12 cellular contexts compared by ENCODE assay signal in the genomic region with DNA sequence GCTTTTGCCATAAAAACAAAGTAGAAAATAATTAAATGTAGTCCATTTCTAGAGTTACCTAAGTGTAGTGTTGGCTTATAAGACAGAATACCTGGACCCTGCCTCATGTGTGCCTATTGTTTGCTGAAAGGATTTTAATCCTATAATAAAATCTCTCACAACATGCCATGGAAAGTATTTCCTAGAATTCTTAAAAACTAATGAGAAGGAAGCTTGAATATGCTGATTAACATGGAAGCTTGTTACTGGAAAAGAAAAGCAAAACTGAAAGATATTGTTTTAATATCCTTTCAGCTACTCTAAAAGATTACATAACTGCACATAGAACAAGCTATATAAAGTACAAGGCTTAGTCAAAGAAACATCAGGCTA. TPM values are rescaled to one million over a fixed set of nuclear protein-coding genes. Genes with fewer than 3 reads are reported as not detected.
A peak's percentile ranks its signal among the peaks of the same experiment; 100 is the strongest.
DNase-seq lines count a peak whose midpoint lies in the region; ATAC-seq, FAIRE-seq and TF ChIP-seq lines count a peak whose summit lies in the region.
"Had no signal": no experiment of that assay in that cellular context is flagged by ENCODE, and none has a peak within 500 bp of the region (broad histone marks: within the 10 kb centered on the region; RNA-seq: fewer than 3 reads in every experiment).

No MANE protein-coding gene starts in this region.

- H3K4me2 ChIP-seq in HCT116 (ENCODE audit: low read length), result no peak overlapping the region
- peak overlapping the region; percentile 92 for H3K4me2 ChIP-seq in K562 (ENCODE audit: insufficient read depth, low read length)
- H3K4me2 ChIP-seq: KMS-11 had no signal

- peaks cover 3% of the 10 kb centered on the region for H3K9me1 ChIP-seq in K562 (ENCODE audit: control insufficient read depth, insufficient read depth, low read length)

- H3K27me3 ChIP-seq in ACC112 (ENCODE audit: insufficient read depth, low read length) (no peaks in the 10 kb centered on the region), HCT116 (ENCODE audit: insufficient read depth, low read length) (no peaks in the 10 kb centered on the region), K562 (ENCODE audit: control insufficient read depth in 2 of 2, insufficient read depth in 2 of 2, low read length in 2 of 2) (no peaks in the 10 kb centered on the region), pancreas (no peaks in the 10 kb centered on the region)

- CTCF ChIA-PET in HCT116 (lab: Charles Lee) (interaction anchor here (1.0 kb wide), 1 partner anchor 19 kb away, joined by 4 read pairs; no protein-coding TSS in a partner anchor), K562 (lab: Yijun Ruan, JAX; ENCODE audit: low intra/inter-chr PET ratio) (no interaction called here)

- H2AFZ ChIP-seq in ACC112 (ENCODE audit: low read length, unreplicated experiment) (peak overlapping the region; percentile 67), HCT116 (ENCODE audit: low read depth, low read length, poor library complexity, severe bottlenecking) (peak overlapping the region; percentile 96), K562 (ENCODE audit: low read depth, low read length) (0 out of 2 replicates have a peak overlapping the region, but pooled peaks have one; percentile 2)

- no peak overlapping the region for H3K27ac ChIP-seq in ACC112 (ENCODE audit: low read depth, low read length)
- no peak overlapping the region for H3K27ac ChIP-seq in HCT116 (ENCODE audit: low read depth, low read length)
- peak overlapping the region; percentile 94 for H3K27ac ChIP-seq in K562 (ENCODE audit: extremely low read depth, low read depth, low read length)
- peak overlapping the region in 3 of 4 donors; percentile 19 to 91 (median 63) for H3K27ac ChIP-seq in pancreas
- H3K27ac ChIP-seq: KMS-11 had no signal

- H3K36me3 ChIP-seq in ACC112 (ENCODE audit: insufficient read depth, low read length) (no peaks in the 10 kb centered on the region), HCT116 (ENCODE audit: control insufficient read depth in 1 of 2, insufficient read depth in 2 of 2, low read length in 2 of 2) (no peaks in the 10 kb centered on the region), K562 (ENCODE audit: control insufficient read depth, insufficient read depth, low read length) (peaks cover 22% of the 10 kb centered on the region; the same call in 2 of the 3 replicates), pancreas (no peaks in the 10 kb centered on the region)

- TF ChIP-seq POLR2A in HCT116 (IDR thresholded peaks at IDR 0.05; ENCODE audit: borderline replicate concordance, extremely low read depth, insufficient read depth, insufficient read length), result no peak
- TF ChIP-seq POLR2A in K562 (conservative IDR thresholded peaks at IDR 0.05), result no peak

- TF ChIP-seq RAD21 in HCT116 (IDR thresholded peaks at IDR 0.05; ENCODE audit: low read depth), result no peak
- no peak for TF ChIP-seq RAD21 in K562 (CRISPR knock-in tag; conservative IDR thresholded peaks at IDR 0.05 in 1 of 2, IDR thresholded peaks at IDR 0.05 in 1 of 2)

- no peak for ATAC-seq in HCT116
- ATAC-seq in K562, result peak; percentile 0; the same call in 2 of the 3 replicates
- ATAC-seq in pancreas, result no peak
- no peak for ATAC-seq in GM18520 (IDR thresholded peaks at IDR 0.05; ENCODE audit: unreplicated experiment)
- ATAC-seq in GM21447 (IDR thresholded peaks at IDR 0.05; ENCODE audit: unreplicated experiment), result no peak

- H3K4me3 ChIP-seq in ACC112 (ENCODE audit: low read depth, low read length) (no peak overlapping the region), HCT116 (replicated peaks in 1 of 2; ENCODE audit: low read depth in 1 of 2, low read length in 2 of 2) (no peak overlapping the region), K562 (peak overlapping the region; percentile 58), pancreas (peak overlapping the region in 3 of 4 donors; percentile 4 to 30 (median 15))

- no peak for TF ChIP-seq CTCF in HCT116 (IDR thresholded peaks at IDR 0.05 in 2 of 3, conservative IDR thresholded peaks at IDR 0.05 in 1 of 3; ENCODE audit: borderline replicate concordance in 1 of 3, insufficient read depth in 1 of 3, low read depth in 2 of 3, low read length in 2 of 3)
- no peak for TF ChIP-seq CTCF in K562 (IDR thresholded peaks at IDR 0.05 in 2 of 3, conservative IDR thresholded peaks at IDR 0.05 in 1 of 3; ENCODE audit: insufficient read depth in 2 of 3, low read depth in 1 of 3, low read length in 3 of 3)
- no peak for TF ChIP-seq CTCF in pancreas (IDR thresholded peaks at IDR 0.05)
- TF ChIP-seq CTCF in GM13976 (IDR thresholded peaks at IDR 0.05; ENCODE audit: borderline replicate concordance, control extremely low read depth, extremely low read depth, insufficient read depth, missing control alignments), result no peak

- no peaks in the 10 kb centered on the region for H3K9me3 ChIP-seq in HCT116 (ENCODE audit: control insufficient read depth in 1 of 2, insufficient read depth in 1 of 2, low read depth in 1 of 2, low read length in 2 of 2)
- H3K9me3 ChIP-seq in K562 (replicated peaks; ENCODE audit: control insufficient read depth, insufficient read depth, low read depth, low read length), result peaks cover 2% of the 10 kb centered on the region; the same call in 1 of the 2 replicates
- no peaks in the 10 kb centered on the region for H3K9me3 ChIP-seq in pancreas

- no peak overlapping the region for H3K9ac ChIP-seq in HCT116 (ENCODE audit: low read length)
- H3K9ac ChIP-seq in K562 (ENCODE audit: insufficient read depth in 1 of 2, low read depth in 2 of 2, low read length in 2 of 2), result peak overlapping the region in 1 of 2 experiments; percentile 96; a peak in 3 of 4 replicates
- H3K9ac ChIP-seq: KMS-11 had no signal

- POLR2A ChIA-PET in HCT116 (lab: Charles Lee) (interaction anchor here (1.4 kb wide), 1 partner anchor 18 kb away, joined by 5 read pairs; the partner anchor contains the start of gene FAM135A), K562 (lab: Yijun Ruan, JAX) (interaction anchor here (0.6 to 2.3 kb wide), 16 partner anchors 12 to 656 kb away, joined by 3 to 23 read pairs (median 4); partner anchors contain the start of gene FAM135A)

- in situ Hi-C loops in K562 (cut with MboI) (no loop called here), GM13976 (cut with MboI; ENCODE audit: low sequenced_read_pairs, unreplicated experiment) (no loop called here)

- no peak for TF ChIP-seq EP300 in K562 (IDR thresholded peaks at IDR 0.05; ENCODE audit: low read length)

- H4K20me1 ChIP-seq in HCT116 (ENCODE audit: insufficient read depth) (no peaks in the 10 kb centered on the region), K562 (replicated peaks; ENCODE audit: control insufficient read depth, insufficient read depth, low read length) (peaks cover 16% of the 10 kb centered on the region; the same call in 1 of the 2 replicates)

- intact Hi-C loops in HCT116 (cut with micrococcal nuclease) (no loop called here), K562 (cut with micrococcal nuclease) (loop anchor here (2.0 to 10.0 kb wide), 4 partner anchors 18 to 1738 kb away; partner anchors contain the start of genes SDHAF4 and SMAP1), pancreas (cut with DNase I) (no loop called here)

- FAIRE-seq in K562 (lab: Jason Lieb, UNC) (no peak), pancreas (lab: Jason Lieb, UNC) (no peak)
- FAIRE-seq: H54 had no signal

- DNase-seq in HCT116 (ENCODE audit: low read depth, low spot score), result no peak
- no peak for DNase-seq in K562 (ENCODE audit: extremely low read depth in 1 of 4, low spot score in 3 of 4)
- DNase-seq in pancreas, result no peak
- DNase-seq in GM13976 (ENCODE audit: low spot score), result no peak
- no peak for DNase-seq in RKO (ENCODE audit: low spot score)
- DNase-seq: DMS53, GF-D8 had no signal

- H3K9me2 ChIP-seq in HCT116 (ENCODE audit: insufficient read depth), result no peaks in the 10 kb centered on the region

- RAD21 ChIA-PET in HCT116 (lab: Charles Lee; ENCODE audit: low non-redundant PET in 1 of 2, low total read pairs in 2 of 2, uncharacterized antibody in 2 of 2, unreplicated experiment in 2 of 2), result no interaction called here

- BruUV-seq in HCT116 (replicated peaks; lab: Mats Ljungman, UMichigan) (no TSS peak), K562 (replicated peaks; lab: Mats Ljungman, UMichigan) (TSS peak; percentile 76)

- H3K4me1 ChIP-seq in ACC112 (ENCODE audit: control insufficient read depth, insufficient read depth, low read length, unreplicated experiment), result peaks cover 32% of the 10 kb centered on the region
- peaks cover 30 to 44% of the 10 kb centered on the region in 2 experiments for H3K4me1 ChIP-seq in HCT116 (ENCODE audit: control insufficient read depth in 1 of 2, insufficient read depth in 2 of 2, low read length in 2 of 2)
- H3K4me1 ChIP-seq in K562 (replicated peaks in 1 of 2; ENCODE audit: control insufficient read depth in 2 of 2, insufficient read depth in 2 of 2, low read length in 2 of 2), result peaks cover 2 to 18% of the 10 kb centered on the region in 2 experiments; a peak in 4 of 5 replicates
- peaks cover 6 to 34% (median 16%) of the 10 kb centered on the region in 3 donors for H3K4me1 ChIP-seq in pancreas

- no peaks in the 10 kb centered on the region for H3K79me2 ChIP-seq in ACC112 (ENCODE audit: control insufficient read depth, insufficient read depth, low read length, unreplicated experiment)
- no peaks in the 10 kb centered on the region for H3K79me2 ChIP-seq in HCT116 (ENCODE audit: insufficient read depth, low read length)
- peaks cover 53% of the 10 kb centered on the region for H3K79me2 ChIP-seq in K562 (ENCODE audit: control insufficient read depth, insufficient read depth, low read length)

RNA-seq across cellular contexts. Expression of gene FAM135A, which starts 18.0 kb away (rescaled TPM):
- total RNA-seq in HCT116 (2021; ENCODE audit: unreplicated experiment) (20.8 TPM), K562 (2014; rRNA removed) (22.6 and 23.0 TPM in 2 replicates), K562 (2014; rRNA removed; fragmentation: Illumina TruSeq; extraction: Trizol) (32.1 and 32.7 TPM in 2 replicates), K562 (2015; rRNA removed; fragmentation: Illumina TruSeq; extraction: Trizol) (24.8 and 26.4 TPM in 2 replicates), K562 (2021) (17.8 and 21.0 TPM in 2 replicates), pancreas (10 to 100 TPM in 2 of 6 donors, 1 to 10 TPM in 4; 7.7 to 14.4 (median 8.4) TPM)
- 3.7 and 4.7 TPM in 2 replicates for polyA plus RNA-seq in HCT116 (2012)
- 50.0 and 163 TPM in 2 replicates for total RNA-seq in K562 (2011; cell fraction: chromatin; rRNA removed; ENCODE audit: low replicate concordance)
- total RNA-seq in K562 (2011; cell fraction: nucleolus; rRNA removed), result 29.7 and 39.0 TPM in 2 replicates
- 71.1 and 110 TPM in 2 replicates for total RNA-seq in K562 (2011; cell fraction: nucleoplasm; rRNA removed)
- polyA plus RNA-seq in K562 (2011; rRNA removed) (32.9 and 34.1 TPM in 2 replicates), K562 (2014; fragmentation: Illumina TruSeq; extraction: Trizol) (15.6 and 19.2 TPM in 2 replicates), K562 (2014; fragmentation: Nextera tagmentation; extraction: Ambion mirVana) (1 to 10 TPM; 7.4 to 8.4 TPM), K562 (2014; rRNA removed) (17.0 and 19.2 TPM in 2 replicates), pancreas (10 to 100 TPM in 1 of 2 donors, 1 to 10 TPM in 1; 7.5 to 13.1 TPM)
- 5.9 and 15.1 TPM in 2 replicates for polyA plus RNA-seq in K562 (2011; cell fraction: cytosol; rRNA removed)
- polyA plus RNA-seq in K562 (2011; cell fraction: nucleus; rRNA removed), result 35.3 and 52.2 TPM in 2 replicates
- polyA plus RNA-seq in K562 (2012), result 9.8 and 10.6 TPM in 2 replicates
- polyA minus RNA-seq in K562 (2011; rRNA and poly(A)+ RNA removed), result 60.0 and 79.3 TPM in 2 replicates
- polyA minus RNA-seq in K562 (2011; cell fraction: cytosol; rRNA and poly(A)+ RNA removed), result 14.0 and 14.7 TPM in 2 replicates
- 78.8 and 104 TPM in 2 replicates for polyA minus RNA-seq in K562 (2011; cell fraction: nucleus; rRNA and poly(A)+ RNA removed)

Comparison
In these comparisons a context has a peak if more than half of its experiments do, and no peak if none do; other contexts are left out.
1. H2AFZ ChIP-seq: peak in every context shown above with its lines; median percentile 96 in HCT116; 67 in ACC112; 2 in K562.
2. H3K27ac ChIP-seq: peak in K562 (single experiment) and pancreas (3 of 4); none in ACC112 (single experiment) and HCT116 (single experiment).
3. H3K4me3 ChIP-seq: peak in K562 (single experiment) and pancreas (3 of 4); none in ACC112 (single experiment) and HCT116 (0 of 2).